In the genomic region with DNA sequence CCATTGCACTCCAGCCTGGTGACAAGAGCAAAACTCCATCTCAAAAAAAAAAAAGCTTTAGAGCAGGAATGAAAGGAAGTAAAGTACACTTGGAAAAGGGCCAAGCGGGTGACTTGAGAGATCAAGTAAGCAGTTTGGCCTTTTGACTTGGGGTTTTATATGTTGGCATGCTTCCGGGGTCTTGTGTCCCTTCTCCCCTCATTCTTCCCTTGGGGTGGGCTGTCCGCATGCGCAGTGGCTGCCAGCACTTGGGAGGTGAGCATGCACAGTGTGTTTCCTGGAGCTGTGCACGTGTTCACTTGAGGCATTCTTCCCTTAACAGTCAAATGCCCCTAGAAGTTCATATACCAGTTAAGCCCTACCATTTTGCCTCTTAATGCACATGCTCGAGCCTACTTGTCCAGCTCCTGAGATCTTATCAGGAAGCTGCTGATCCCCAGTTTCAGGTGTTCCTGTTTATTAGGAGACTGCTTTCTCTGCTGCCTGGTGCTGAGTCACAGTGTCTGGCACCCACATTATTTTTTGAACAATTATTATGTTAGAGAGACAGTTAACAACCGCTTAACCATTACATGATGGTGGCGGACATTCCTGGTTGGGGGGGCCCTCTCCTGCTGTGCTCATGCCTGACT, we compare ENCODE assay signal across 9 cellular contexts. TPM values are rescaled to one million over a fixed set of nuclear protein-coding genes. Genes with fewer than 3 reads are reported as not detected.
A peak's percentile ranks its signal among the peaks of the same experiment; 100 is the strongest.
DNase-seq lines count a peak whose midpoint lies in the region; ATAC-seq and TF ChIP-seq lines count a peak whose summit lies in the region.
"Had no signal": no experiment of that assay in that cellular context is flagged by ENCODE, and none has a peak within 500 bp of the region (broad histone marks: within the 10 kb centered on the region; RNA-seq: fewer than 3 reads in every experiment).

No MANE protein-coding gene starts in this region.

- no peak overlapping the region for H3K4me3 Mint-ChIP-seq in stimulated activated effector memory CD8-positive, alpha-beta T cell treated with anti-CD3 and anti-CD28 coated beads, Interleukin-12 subunit alpha, Interleukin-12 subunit beta, amount 100 ng/mL, for 72 hours

- no peaks in the 10 kb centered on the region for H3K79me2 ChIP-seq in Karpas-422 (ENCODE audit: low read length)

- TF ChIP-seq CTCF in RWPE2 (IDR thresholded peaks at IDR 0.05; ENCODE audit: poor library complexity, severe bottlenecking) (no peak), spleen (IDR thresholded peaks at IDR 0.05 in 8 of 11, conservative IDR thresholded peaks at IDR 0.05 in 3 of 11) (no peak)

- no peaks in the 10 kb centered on the region for H3K9me2 ChIP-seq in Karpas-422 (replicated peaks; ENCODE audit: insufficient read depth, low read length)

- CTCF ChIA-PET in HEK293T (lab: Yijun Ruan, JAX): no interaction called here

- WGBS in spleen, 5 donors: 27 to 51% (median 34%) methylated on average over 8 of the region's 8 CpGs

- H3K4me1 Mint-ChIP-seq in stimulated activated effector memory CD8-positive, alpha-beta T cell treated with anti-CD3 and anti-CD28 coated beads, Interleukin-12 subunit alpha, Interleukin-12 subunit beta, amount 100 ng/mL, for 72 hours: peaks cover 14% of the 10 kb centered on the region

- no peaks in the 10 kb centered on the region for H3K36me3 ChIP-seq in RWPE2 (ENCODE audit: low read depth)
- no peaks in the 10 kb centered on the region for H3K36me3 ChIP-seq in duodenal mucosa (ENCODE audit: control insufficient read depth in 1 of 2, insufficient read depth in 2 of 2, low read length in 2 of 2)
- H3K36me3 ChIP-seq in spleen: no peaks in the 10 kb centered on the region
- no peaks in the 10 kb centered on the region for H3K36me3 ChIP-seq in Karpas-422 (ENCODE audit: insufficient read depth, low read length)
- H3K36me3 ChIP-seq: WERI-Rb-1 had no signal

- H2AFZ ChIP-seq in Karpas-422 (ENCODE audit: low read length): no peak overlapping the region

- H3K27me3 ChIP-seq in RWPE2 (ENCODE audit: insufficient read depth, poor library complexity, severe bottlenecking) (no peaks in the 10 kb centered on the region), duodenal mucosa (ENCODE audit: control insufficient read depth in 1 of 2, insufficient read depth in 2 of 2, low read length in 2 of 2) (no peaks in the 10 kb centered on the region), spleen (replicated peaks in 1 of 7) (no peaks in the 10 kb centered on the region), Karpas-422 (ENCODE audit: low read length) (no peaks in the 10 kb centered on the region)

- POLR2A ChIA-PET in HEK293T (lab: Yijun Ruan, JAX): no interaction called here

- H4K20me1 ChIP-seq in Karpas-422 (ENCODE audit: insufficient read depth, low read depth, low read length): no peaks in the 10 kb centered on the region

- H3K4me1 ChIP-seq in RWPE2 (ENCODE audit: insufficient read depth, poor library complexity, severe bottlenecking): peaks cover 6% of the 10 kb centered on the region
- peaks cover 4 to 8% of the 10 kb centered on the region in 2 donors for H3K4me1 ChIP-seq in duodenal mucosa (ENCODE audit: control insufficient read depth in 1 of 2, insufficient read depth in 2 of 2, low read length in 2 of 2)
- peaks cover 2 to 35% (median 7%) of the 10 kb centered on the region in 6 donors for H3K4me1 ChIP-seq in spleen
- H3K4me1 ChIP-seq in Karpas-422 (ENCODE audit: low read length): peaks cover 3% of the 10 kb centered on the region

- no peaks in the 10 kb centered on the region for H3K9me3 Mint-ChIP-seq in stimulated activated effector memory CD8-positive, alpha-beta T cell treated with anti-CD3 and anti-CD28 coated beads, Interleukin-12 subunit alpha, Interleukin-12 subunit beta, amount 100 ng/mL, for 72 hours

- no peak for TF ChIP-seq POLR2A in spleen (IDR thresholded peaks at IDR 0.05)

- H3K9me3 ChIP-seq in RWPE2 (ENCODE audit: severe bottlenecking) (no peaks in the 10 kb centered on the region), duodenal mucosa (ENCODE audit: control insufficient read depth in 1 of 2, low read length in 2 of 2) (no peaks in the 10 kb centered on the region), spleen (no peaks in the 10 kb centered on the region), Karpas-422 (ENCODE audit: low read length) (no peaks in the 10 kb centered on the region)

- ATAC-seq in RWPE2 (ENCODE audit: low read depth): peak; percentile 58
- no peak for ATAC-seq in stimulated activated effector memory CD8-positive, alpha-beta T cell treated with anti-CD3 and anti-CD28 coated beads, Interleukin-12 subunit alpha, Interleukin-12 subunit beta, amount 100 ng/mL, for 72 hours

- H3K9ac ChIP-seq in duodenal mucosa (ENCODE audit: low read depth in 1 of 2, low read length in 2 of 2): peak overlapping the region in 1 of 2 donors; percentile 12
- no peak overlapping the region for H3K9ac ChIP-seq in Karpas-422 (ENCODE audit: low read length)

- no peak overlapping the region for H3K4me2 ChIP-seq in Karpas-422 (ENCODE audit: low read depth, low read length, poor library complexity, severe bottlenecking)

- DNase-seq in HEK293T (ENCODE audit: extremely low spot score): no peak
- DNase-seq in RWPE2 (ENCODE audit: low spot score): no peak
- DNase-seq in spleen: peak; percentile 72
- no peak for DNase-seq in stimulated activated effector memory CD8-positive, alpha-beta T cell treated with anti-CD3 and anti-CD28 coated beads, Interleukin-12 subunit alpha, Interleukin-12 subunit beta, amount 100 ng/mL, for 72 hours (ENCODE audit: low spot score in 2 of 2)
- no peak for DNase-seq in Karpas-422
- DNase-seq in SHP77 treated with DMSO at 0.1 percent for 48 hours (lab: John Stamatoyannopoulos, UW): no peak
- DNase-seq: WERI-Rb-1 had no signal

- no peak overlapping the region for H3K27ac ChIP-seq in RWPE2 (ENCODE audit: poor library complexity, severe bottlenecking)
- H3K27ac ChIP-seq in duodenal mucosa (ENCODE audit: low read depth, low read length): peak overlapping the region; percentile 30
- peak overlapping the region in 2 of 8 donors; percentile 15 to 41 for H3K27ac ChIP-seq in spleen
- H3K27ac ChIP-seq in Karpas-422 (ENCODE audit: low read length): no peak overlapping the region
- H3K27ac ChIP-seq: WERI-Rb-1 had no signal

- no peaks in the 10 kb centered on the region for H3K36me3 Mint-ChIP-seq in stimulated activated effector memory CD8-positive, alpha-beta T cell treated with anti-CD3 and anti-CD28 coated beads, Interleukin-12 subunit alpha, Interleukin-12 subunit beta, amount 100 ng/mL, for 72 hours

- intact Hi-C loops in spleen (cut with DNase I; ENCODE audit: low total_unique reads): loop anchor here (10.0 kb wide), 1 partner anchor 123 kb away; no protein-coding TSS in a partner anchor

- no peak overlapping the region for H3K4me3 ChIP-seq in RWPE2 (ENCODE audit: severe bottlenecking)
- H3K4me3 ChIP-seq in duodenal mucosa (ENCODE audit: low read depth in 1 of 2, low read length in 2 of 2): peak overlapping the region in 1 of 2 donors; percentile 40
- H3K4me3 ChIP-seq in spleen: no peak overlapping the region
- no peak overlapping the region for H3K4me3 ChIP-seq in Karpas-422 (ENCODE audit: low read length)

- H3K27ac Mint-ChIP-seq in stimulated activated effector memory CD8-positive, alpha-beta T cell treated with anti-CD3 and anti-CD28 coated beads, Interleukin-12 subunit alpha, Interleukin-12 subunit beta, amount 100 ng/mL, for 72 hours: no peak overlapping the region
- H3K27ac Mint-ChIP-seq: progenitor cell of endocrine pancreas had no signal

TF ChIP-seq in HEK293T, 16 proteins besides CTCF, POLR2A, EP300 and RAD21:
- TF ChIP-seq L3MBTL2 (conservative IDR thresholded peaks at IDR 0.05) (peak; percentile 27; the same call in 1 of the 2 replicates), FOXK2 (IDR thresholded peaks at IDR 0.05) (no peak)

RNA-seq across cellular contexts. Expression of a gene that starts 32.6 kb away (rescaled TPM):
- 100 to 1,000 TPM; 136 to 235 (median 186) TPM for total RNA-seq in spleen
- 10 to 100 TPM; 23.3 to 63.1 (median 31.4) TPM for polyA plus RNA-seq in spleen
- 83.8 and 87.6 TPM in 2 replicates for total RNA-seq in Karpas-422 (2014; rRNA removed; shearing (Covaris generic); ENCODE audit: low replicate concordance)
